1 cellular context compared by ENCODE assay signal in the genomic region with DNA sequence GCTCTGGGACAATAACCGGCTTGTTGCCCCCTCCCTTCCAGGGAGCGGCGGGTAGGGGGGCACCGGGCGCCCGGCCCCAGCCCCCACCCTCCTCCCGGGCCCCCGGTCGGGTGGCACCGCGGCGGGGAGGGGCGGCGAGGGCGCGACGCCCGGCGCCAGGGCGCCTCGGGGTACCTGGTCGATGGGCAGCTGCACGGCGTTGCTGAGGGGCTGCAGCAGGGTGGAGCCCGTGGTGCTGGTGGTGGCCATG.
TF ChIP-seq lines count a peak whose summit lies in the region.

No MANE protein-coding gene starts in this region.

TF ChIP-seq in H1, 55 proteins besides CTCF, POLR2A, EP300 and RAD21:
- TF ChIP-seq, protein P1, sequence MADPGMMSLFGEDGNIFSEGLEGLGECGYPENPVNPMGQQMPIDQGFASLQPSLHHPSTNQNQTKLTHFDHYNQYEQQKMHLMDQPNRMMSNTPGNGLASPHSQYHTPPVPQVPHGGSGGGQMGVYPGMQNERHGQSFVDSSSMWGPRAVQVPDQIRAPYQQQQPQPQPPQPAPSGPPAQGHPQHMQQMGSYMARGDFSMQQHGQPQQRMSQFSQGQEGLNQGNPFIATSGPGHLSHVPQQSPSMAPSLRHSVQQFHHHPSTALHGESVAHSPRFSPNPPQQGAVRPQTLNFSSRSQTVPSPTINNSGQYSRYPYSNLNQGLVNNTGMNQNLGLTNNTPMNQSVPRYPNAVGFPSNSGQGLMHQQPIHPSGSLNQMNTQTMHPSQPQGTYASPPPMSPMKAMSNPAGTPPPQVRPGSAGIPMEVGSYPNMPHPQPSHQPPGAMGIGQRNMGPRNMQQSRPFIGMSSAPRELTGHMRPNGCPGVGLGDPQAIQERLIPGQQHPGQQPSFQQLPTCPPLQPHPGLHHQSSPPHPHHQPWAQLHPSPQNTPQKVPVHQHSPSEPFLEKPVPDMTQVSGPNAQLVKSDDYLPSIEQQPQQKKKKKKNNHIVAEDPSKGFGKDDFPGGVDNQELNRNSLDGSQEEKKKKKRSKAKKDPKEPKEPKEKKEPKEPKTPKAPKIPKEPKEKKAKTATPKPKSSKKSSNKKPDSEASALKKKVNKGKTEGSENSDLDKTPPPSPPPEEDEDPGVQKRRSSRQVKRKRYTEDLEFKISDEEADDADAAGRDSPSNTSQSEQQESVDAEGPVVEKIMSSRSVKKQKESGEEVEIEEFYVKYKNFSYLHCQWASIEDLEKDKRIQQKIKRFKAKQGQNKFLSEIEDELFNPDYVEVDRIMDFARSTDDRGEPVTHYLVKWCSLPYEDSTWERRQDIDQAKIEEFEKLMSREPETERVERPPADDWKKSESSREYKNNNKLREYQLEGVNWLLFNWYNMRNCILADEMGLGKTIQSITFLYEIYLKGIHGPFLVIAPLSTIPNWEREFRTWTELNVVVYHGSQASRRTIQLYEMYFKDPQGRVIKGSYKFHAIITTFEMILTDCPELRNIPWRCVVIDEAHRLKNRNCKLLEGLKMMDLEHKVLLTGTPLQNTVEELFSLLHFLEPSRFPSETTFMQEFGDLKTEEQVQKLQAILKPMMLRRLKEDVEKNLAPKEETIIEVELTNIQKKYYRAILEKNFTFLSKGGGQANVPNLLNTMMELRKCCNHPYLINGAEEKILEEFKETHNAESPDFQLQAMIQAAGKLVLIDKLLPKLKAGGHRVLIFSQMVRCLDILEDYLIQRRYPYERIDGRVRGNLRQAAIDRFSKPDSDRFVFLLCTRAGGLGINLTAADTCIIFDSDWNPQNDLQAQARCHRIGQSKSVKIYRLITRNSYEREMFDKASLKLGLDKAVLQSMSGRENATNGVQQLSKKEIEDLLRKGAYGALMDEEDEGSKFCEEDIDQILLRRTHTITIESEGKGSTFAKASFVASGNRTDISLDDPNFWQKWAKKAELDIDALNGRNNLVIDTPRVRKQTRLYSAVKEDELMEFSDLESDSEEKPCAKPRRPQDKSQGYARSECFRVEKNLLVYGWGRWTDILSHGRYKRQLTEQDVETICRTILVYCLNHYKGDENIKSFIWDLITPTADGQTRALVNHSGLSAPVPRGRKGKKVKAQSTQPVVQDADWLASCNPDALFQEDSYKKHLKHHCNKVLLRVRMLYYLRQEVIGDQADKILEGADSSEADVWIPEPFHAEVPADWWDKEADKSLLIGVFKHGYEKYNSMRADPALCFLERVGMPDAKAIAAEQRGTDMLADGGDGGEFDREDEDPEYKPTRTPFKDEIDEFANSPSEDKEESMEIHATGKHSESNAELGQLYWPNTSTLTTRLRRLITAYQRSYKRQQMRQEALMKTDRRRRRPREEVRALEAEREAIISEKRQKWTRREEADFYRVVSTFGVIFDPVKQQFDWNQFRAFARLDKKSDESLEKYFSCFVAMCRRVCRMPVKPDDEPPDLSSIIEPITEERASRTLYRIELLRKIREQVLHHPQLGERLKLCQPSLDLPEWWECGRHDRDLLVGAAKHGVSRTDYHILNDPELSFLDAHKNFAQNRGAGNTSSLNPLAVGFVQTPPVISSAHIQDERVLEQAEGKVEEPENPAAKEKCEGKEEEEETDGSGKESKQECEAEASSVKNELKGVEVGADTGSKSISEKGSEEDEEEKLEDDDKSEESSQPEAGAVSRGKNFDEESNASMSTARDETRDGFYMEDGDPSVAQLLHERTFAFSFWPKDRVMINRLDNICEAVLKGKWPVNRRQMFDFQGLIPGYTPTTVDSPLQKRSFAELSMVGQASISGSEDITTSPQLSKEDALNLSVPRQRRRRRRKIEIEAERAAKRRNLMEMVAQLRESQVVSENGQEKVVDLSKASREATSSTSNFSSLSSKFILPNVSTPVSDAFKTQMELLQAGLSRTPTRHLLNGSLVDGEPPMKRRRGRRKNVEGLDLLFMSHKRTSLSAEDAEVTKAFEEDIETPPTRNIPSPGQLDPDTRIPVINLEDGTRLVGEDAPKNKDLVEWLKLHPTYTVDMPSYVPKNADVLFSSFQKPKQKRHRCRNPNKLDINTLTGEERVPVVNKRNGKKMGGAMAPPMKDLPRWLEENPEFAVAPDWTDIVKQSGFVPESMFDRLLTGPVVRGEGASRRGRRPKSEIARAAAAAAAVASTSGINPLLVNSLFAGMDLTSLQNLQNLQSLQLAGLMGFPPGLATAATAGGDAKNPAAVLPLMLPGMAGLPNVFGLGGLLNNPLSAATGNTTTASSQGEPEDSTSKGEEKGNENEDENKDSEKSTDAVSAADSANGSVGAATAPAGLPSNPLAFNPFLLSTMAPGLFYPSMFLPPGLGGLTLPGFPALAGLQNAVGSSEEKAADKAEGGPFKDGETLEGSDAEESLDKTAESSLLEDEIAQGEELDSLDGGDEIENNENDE (IDR thresholded peaks at IDR 0.05; ENCODE audit: insufficient replicate concordance, low read length) = no peak
- TF ChIP-seq JUND (IDR thresholded peaks at IDR 0.05; ENCODE audit: low read length) = no peak
- TF ChIP-seq HDAC2 (IDR thresholded peaks at IDR 0.05; ENCODE audit: borderline replicate concordance in 1 of 2, low read depth in 2 of 2, low read length in 2 of 2) = no peak
- no peak for TF ChIP-seq ZNF274 (IDR thresholded peaks at IDR 0.05; ENCODE audit: borderline replicate concordance, extremely low read depth, low read length)
